ENCODE assay signal across 11 cellular contexts in the genomic region with DNA sequence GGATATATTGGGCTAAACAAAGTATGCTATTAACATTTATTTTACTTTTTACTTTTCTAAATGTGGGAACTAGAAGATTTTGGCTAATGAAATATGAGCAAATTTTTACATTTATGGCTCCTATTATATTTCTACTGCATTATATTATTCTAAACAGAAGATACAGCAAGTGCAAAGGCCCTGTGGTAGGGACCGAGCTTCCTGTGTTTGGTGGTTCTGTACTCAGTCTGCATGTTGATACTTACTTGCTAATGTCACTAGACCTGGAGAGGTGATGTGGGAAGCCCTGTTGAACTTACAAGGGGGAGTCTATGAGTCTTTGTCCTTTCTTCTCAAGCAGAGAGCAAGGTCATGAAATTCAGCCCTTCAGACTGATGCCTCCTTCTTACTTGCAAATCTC.
"Had no signal": no experiment of that assay in that cellular context is flagged by ENCODE, and none has a peak within 500 bp of the region (broad histone marks: within the 10 kb centered on the region; RNA-seq: fewer than 3 reads in every experiment).

No MANE protein-coding gene starts in this region.

- H3K9ac ChIP-seq: GM23248 had no signal

- H3K9me3 ChIP-seq: HAP-1 had no signal

- H2AFZ ChIP-seq: GM23248, GM23338 had no signal

- H3K36me3 ChIP-seq: HAP-1 had no signal

- DNase-seq: GM23248, GOT3, H7, H9, HCEC 1CT, HFFc6 had no signal

- H3K4me3 ChIP-seq: GM23248, GM23338, HAP-1 had no signal

- H3K4me2 ChIP-seq: GM23338 had no signal

- H3K4me1 ChIP-seq: HAP-1 had no signal

- FAIRE-seq: H1, H54 had no signal

- H3K27ac ChIP-seq: GM23248 had no signal

- ATAC-seq: GM23338, HCT116 had no signal
